In genomic region chr1:228367798-228368791, GRCh38 we compare ENCODE assay signal across 1 cellular context.
TF ChIP-seq lines count a peak whose summit lies in the region.

No MANE protein-coding gene starts in this region.

TF ChIP-seq in H1, 55 proteins besides CTCF, POLR2A, EP300 and RAD21:
- no peak for TF ChIP-seq POLR2AphosphoS5 (IDR thresholded peaks at IDR 0.05; ENCODE audit: low read depth, low read length)
- peak in 1 of 2 experiments; percentile 79; a peak in 2 of 4 replicates for TF ChIP-seq HDAC2 (IDR thresholded peaks at IDR 0.05; ENCODE audit: borderline replicate concordance in 1 of 2, low read depth in 2 of 2, low read length in 2 of 2)
- peak; percentile 95 for TF ChIP-seq KDM1A (IDR thresholded peaks at IDR 0.05; ENCODE audit: borderline replicate concordance, low read length)
- no peak for TF ChIP-seq SIRT6 (IDR thresholded peaks at IDR 0.05; ENCODE audit: low read length)
